Comparison of ENCODE assay signal across 2 cellular contexts in the genomic region with DNA sequence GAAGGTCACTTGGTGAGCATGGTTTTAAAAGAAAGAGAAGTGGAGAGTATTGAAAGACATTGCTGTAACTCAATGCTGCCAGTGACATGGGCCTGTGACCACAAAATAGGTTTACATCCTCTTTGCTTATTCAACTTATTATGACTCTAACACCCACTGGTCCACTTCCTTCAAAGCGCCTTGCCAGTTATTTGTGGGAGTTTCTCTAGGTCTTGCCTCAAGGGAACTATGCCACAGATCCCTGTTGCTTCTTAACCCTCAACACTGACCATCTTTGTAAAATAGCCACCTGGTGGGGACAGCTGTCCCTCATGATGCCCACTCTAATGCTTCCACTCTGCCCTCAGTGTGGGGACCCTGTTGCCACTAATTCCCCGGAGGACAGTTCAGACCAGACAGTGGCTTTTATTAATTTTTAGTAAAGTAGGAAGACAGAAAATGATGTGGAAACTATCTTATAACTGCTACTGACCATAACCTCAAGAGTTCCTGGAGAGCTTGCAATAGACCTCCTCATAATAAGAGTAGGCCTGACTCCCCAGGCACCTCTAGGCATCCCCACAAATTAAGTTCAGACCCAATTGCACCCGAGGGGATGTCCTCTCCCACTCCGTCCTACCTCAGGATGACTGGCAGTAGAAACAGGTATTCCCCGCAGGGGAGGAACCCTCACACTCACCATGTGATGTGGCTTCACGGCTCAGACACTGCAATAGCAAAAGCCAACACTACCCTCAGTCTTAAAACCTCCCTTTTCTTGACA.
TF ChIP-seq lines count a peak whose summit lies in the region.

No MANE protein-coding gene starts in this region.

TF ChIP-seq in WTC11, 78 proteins besides CTCF, POLR2A, EP300 and RAD21 (continued from another document):
- TF ChIP-seq, protein P1, sequence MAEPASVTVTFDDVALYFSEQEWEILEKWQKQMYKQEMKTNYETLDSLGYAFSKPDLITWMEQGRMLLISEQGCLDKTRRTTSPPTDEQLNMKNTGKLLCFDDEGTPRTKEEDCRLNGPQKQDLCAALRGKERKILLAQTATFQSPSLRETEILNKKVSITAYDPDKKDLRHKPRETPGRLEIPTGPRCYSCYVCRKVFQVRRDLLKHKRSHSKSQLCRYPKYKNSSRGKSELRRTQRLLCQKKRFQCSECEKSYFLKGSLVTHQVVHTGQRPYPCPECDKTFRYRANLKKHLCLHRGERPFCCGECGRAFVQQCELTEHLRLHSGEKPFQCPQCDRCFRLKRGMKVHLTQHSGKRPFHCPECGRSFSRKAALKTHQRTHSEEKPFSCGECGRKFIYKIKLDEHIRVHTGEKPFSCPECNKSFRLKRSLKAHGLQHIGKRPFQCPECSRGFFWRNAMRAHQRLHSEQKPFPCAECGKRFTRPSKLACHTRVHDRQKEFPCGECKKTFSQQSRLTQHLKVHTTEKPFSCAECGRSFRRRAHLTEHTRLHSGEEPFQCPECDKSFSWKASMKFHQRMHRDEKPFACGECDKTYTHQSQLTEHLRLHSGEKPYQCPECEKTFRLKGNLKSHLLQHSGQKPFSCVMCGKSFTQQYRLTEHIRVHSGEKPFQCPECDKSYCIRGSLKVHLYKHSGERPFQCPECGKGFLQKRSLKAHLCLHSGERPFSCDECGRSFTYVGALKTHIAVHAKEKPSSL (CRISPR knock-in tag; conservative IDR thresholded peaks at IDR 0.05): no peak
- TF ChIP-seq, protein P2, sequence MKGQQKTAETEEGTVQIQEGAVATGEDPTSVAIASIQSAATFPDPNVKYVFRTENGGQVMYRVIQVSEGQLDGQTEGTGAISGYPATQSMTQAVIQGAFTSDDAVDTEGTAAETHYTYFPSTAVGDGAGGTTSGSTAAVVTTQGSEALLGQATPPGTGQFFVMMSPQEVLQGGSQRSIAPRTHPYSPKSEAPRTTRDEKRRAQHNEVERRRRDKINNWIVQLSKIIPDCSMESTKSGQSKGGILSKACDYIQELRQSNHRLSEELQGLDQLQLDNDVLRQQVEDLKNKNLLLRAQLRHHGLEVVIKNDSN (CRISPR knock-in tag; IDR thresholded peaks at IDR 0.05): no peak
- TF ChIP-seq ATF1 (CRISPR knock-in tag; IDR thresholded peaks at IDR 0.05) (no peak), MXD4 (CRISPR knock-in tag; IDR thresholded peaks at IDR 0.05; ENCODE audit: borderline replicate concordance) (no peak), ZBTB21 (CRISPR knock-in tag; IDR thresholded peaks at IDR 0.05; ENCODE audit: borderline replicate concordance) (no peak), SOX15 (CRISPR knock-in tag; IDR thresholded peaks at IDR 0.05) (no peak), IRF2 (CRISPR knock-in tag; IDR thresholded peaks at IDR 0.05; ENCODE audit: borderline replicate concordance, low read depth) (no peak), ZNF121 (CRISPR knock-in tag; IDR thresholded peaks at IDR 0.05) (no peak), NR2C2 (CRISPR knock-in tag; IDR thresholded peaks at IDR 0.05) (no peak), NFYB (CRISPR knock-in tag; conservative IDR thresholded peaks at IDR 0.05; ENCODE audit: low read depth) (no peak)
- TF ChIP-seq, protein P3, sequence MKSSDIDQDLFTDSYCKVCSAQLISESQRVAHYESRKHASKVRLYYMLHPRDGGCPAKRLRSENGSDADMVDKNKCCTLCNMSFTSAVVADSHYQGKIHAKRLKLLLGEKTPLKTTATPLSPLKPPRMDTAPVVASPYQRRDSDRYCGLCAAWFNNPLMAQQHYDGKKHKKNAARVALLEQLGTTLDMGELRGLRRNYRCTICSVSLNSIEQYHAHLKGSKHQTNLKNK (CRISPR knock-in tag; IDR thresholded peaks at IDR 0.05): no peak
- TF ChIP-seq, protein P4, sequence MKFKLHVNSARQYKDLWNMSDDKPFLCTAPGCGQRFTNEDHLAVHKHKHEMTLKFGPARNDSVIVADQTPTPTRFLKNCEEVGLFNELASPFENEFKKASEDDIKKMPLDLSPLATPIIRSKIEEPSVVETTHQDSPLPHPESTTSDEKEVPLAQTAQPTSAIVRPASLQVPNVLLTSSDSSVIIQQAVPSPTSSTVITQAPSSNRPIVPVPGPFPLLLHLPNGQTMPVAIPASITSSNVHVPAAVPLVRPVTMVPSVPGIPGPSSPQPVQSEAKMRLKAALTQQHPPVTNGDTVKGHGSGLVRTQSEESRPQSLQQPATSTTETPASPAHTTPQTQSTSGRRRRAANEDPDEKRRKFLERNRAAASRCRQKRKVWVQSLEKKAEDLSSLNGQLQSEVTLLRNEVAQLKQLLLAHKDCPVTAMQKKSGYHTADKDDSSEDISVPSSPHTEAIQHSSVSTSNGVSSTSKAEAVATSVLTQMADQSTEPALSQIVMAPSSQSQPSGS (CRISPR knock-in tag; IDR thresholded peaks at IDR 0.05; ENCODE audit: borderline replicate concordance, low read depth): no peak
- TF ChIP-seq, protein P5, sequence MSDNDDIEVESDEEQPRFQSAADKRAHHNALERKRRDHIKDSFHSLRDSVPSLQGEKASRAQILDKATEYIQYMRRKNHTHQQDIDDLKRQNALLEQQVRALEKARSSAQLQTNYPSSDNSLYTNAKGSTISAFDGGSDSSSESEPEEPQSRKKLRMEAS (CRISPR knock-in tag; IDR thresholded peaks at IDR 0.05): no peak

TF ChIP-seq in GM23338, 12 proteins besides CTCF, POLR2A, EP300 and RAD21 (continued from another document):
- TF ChIP-seq, protein P6, sequence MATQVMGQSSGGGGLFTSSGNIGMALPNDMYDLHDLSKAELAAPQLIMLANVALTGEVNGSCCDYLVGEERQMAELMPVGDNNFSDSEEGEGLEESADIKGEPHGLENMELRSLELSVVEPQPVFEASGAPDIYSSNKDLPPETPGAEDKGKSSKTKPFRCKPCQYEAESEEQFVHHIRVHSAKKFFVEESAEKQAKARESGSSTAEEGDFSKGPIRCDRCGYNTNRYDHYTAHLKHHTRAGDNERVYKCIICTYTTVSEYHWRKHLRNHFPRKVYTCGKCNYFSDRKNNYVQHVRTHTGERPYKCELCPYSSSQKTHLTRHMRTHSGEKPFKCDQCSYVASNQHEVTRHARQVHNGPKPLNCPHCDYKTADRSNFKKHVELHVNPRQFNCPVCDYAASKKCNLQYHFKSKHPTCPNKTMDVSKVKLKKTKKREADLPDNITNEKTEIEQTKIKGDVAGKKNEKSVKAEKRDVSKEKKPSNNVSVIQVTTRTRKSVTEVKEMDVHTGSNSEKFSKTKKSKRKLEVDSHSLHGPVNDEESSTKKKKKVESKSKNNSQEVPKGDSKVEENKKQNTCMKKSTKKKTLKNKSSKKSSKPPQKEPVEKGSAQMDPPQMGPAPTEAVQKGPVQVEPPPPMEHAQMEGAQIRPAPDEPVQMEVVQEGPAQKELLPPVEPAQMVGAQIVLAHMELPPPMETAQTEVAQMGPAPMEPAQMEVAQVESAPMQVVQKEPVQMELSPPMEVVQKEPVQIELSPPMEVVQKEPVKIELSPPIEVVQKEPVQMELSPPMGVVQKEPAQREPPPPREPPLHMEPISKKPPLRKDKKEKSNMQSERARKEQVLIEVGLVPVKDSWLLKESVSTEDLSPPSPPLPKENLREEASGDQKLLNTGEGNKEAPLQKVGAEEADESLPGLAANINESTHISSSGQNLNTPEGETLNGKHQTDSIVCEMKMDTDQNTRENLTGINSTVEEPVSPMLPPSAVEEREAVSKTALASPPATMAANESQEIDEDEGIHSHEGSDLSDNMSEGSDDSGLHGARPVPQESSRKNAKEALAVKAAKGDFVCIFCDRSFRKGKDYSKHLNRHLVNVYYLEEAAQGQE (IDR thresholded peaks at IDR 0.05; ENCODE audit: unreplicated experiment): no peak
- no peak for TF ChIP-seq STAT1 (IDR thresholded peaks at IDR 0.05; ENCODE audit: unreplicated experiment)
- no peak for TF ChIP-seq EZH2 (IDR thresholded peaks at IDR 0.05; ENCODE audit: low read depth, unreplicated experiment)
- no peak for TF ChIP-seq NANOG (IDR thresholded peaks at IDR 0.05; ENCODE audit: borderline replicate concordance)
- TF ChIP-seq ZNF331 (CRISPR knock-in tag; IDR thresholded peaks at IDR 0.05; ENCODE audit: low read depth): no peak
- TF ChIP-seq, protein P7, sequence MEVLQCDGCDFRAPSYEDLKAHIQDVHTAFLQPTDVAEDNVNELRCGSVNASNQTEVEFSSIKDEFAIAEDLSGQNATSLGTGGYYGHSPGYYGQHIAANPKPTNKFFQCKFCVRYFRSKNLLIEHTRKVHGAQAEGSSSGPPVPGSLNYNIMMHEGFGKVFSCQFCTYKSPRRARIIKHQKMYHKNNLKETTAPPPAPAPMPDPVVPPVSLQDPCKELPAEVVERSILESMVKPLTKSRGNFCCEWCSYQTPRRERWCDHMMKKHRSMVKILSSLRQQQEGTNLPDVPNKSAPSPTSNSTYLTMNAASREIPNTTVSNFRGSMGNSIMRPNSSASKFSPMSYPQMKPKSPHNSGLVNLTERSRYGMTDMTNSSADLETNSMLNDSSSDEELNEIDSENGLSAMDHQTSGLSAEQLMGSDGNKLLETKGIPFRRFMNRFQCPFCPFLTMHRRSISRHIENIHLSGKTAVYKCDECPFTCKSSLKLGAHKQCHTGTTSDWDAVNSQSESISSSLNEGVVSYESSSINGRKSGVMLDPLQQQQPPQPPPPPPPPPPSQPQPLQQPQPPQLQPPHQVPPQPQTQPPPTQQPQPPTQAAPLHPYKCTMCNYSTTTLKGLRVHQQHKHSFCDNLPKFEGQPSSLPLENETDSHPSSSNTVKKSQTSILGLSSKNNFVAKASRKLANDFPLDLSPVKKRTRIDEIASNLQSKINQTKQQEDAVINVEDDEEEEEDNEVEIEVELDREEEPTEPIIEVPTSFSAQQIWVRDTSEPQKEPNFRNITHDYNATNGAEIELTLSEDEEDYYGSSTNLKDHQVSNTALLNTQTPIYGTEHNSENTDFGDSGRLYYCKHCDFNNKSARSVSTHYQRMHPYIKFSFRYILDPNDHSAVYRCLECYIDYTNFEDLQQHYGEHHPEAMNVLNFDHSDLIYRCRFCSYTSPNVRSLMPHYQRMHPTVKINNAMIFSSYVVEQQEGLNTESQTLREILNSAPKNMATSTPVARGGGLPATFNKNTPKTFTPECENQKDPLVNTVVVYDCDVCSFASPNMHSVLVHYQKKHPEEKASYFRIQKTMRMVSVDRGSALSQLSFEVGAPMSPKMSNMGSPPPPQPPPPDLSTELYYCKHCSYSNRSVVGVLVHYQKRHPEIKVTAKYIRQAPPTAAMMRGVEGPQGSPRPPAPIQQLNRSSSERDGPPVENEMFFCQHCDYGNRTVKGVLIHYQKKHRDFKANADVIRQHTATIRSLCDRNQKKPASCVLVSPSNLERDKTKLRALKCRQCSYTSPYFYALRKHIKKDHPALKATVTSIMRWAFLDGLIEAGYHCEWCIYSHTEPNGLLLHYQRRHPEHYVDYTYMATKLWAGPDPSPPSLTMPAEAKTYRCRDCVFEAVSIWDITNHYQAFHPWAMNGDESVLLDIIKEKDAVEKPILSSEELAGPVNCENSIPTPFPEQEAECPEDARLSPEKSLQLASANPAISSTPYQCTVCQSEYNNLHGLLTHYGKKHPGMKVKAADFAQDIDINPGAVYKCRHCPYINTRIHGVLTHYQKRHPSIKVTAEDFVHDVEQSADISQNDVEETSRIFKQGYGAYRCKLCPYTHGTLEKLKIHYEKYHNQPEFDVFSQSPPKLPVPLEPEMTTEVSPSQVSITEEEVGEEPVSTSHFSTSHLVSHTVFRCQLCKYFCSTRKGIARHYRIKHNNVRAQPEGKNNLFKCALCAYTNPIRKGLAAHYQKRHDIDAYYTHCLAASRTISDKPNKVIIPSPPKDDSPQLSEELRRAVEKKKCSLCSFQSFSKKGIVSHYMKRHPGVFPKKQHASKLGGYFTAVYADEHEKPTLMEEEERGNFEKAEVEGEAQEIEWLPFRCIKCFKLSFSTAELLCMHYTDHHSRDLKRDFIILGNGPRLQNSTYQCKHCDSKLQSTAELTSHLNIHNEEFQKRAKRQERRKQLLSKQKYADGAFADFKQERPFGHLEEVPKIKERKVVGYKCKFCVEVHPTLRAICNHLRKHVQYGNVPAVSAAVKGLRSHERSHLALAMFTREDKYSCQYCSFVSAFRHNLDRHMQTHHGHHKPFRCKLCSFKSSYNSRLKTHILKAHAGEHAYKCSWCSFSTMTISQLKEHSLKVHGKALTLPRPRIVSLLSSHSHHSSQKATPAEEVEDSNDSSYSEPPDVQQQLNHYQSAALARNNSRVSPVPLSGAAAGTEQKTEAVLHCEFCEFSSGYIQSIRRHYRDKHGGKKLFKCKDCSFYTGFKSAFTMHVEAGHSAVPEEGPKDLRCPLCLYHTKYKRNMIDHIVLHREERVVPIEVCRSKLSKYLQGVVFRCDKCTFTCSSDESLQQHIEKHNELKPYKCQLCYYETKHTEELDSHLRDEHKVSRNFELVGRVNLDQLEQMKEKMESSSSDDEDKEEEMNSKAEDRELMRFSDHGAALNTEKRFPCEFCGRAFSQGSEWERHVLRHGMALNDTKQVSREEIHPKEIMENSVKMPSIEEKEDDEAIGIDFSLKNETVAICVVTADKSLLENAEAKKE (CRISPR knock-in tag; IDR thresholded peaks at IDR 0.05): no peak
- no peak for TF ChIP-seq POLR2AphosphoS5 (IDR thresholded peaks at IDR 0.05; ENCODE audit: low read depth)
- no peak for TF ChIP-seq EZH2phosphoT487 (IDR thresholded peaks at IDR 0.05; ENCODE audit: unreplicated experiment)
TF ChIP-seq in GM23338: peak in this region for 0.
